ENCODE assay signal across 1 cellular context in genomic region chr15:44728576-44729393, GRCh38.
A peak's percentile ranks its signal among the peaks of the same experiment; 100 is the strongest.
TF ChIP-seq lines count a peak whose summit lies in the region.

No MANE protein-coding gene starts in this region.

TF ChIP-seq in HEK293, 187 proteins besides CTCF, POLR2A, EP300 and RAD21 (continued from another document and continues in another):
- TF ChIP-seq PRDM4 (tag by site-specific recombination; IDR thresholded peaks at IDR 0.05) (no peak), ZNF701 (tag by site-specific recombination; IDR thresholded peaks at IDR 0.05) (no peak), ZNF341 (tag by site-specific recombination; IDR thresholded peaks at IDR 0.05; ENCODE audit: low read depth) (peak; percentile 88), YY2 (tag by site-specific recombination; IDR thresholded peaks at IDR 0.05) (no peak), HIC1 (tag by site-specific recombination; IDR thresholded peaks at IDR 0.05) (0 out of 2 replicates have a peak, but pooled peaks have one; percentile 9), ZXDB (tag by site-specific recombination; IDR thresholded peaks at IDR 0.05) (no peak), SETDB1 (IDR thresholded peaks at IDR 0.05; ENCODE audit: insufficient read length, low read length) (no peak), ZNF121 (tag by site-specific recombination; IDR thresholded peaks at IDR 0.05) (no peak), KLF1 (tag by site-specific recombination; IDR thresholded peaks at IDR 0.05) (peak; percentile 41; the same call in 1 of the 2 replicates), OVOL3 (tag by site-specific recombination; IDR thresholded peaks at IDR 0.05) (no peak), TRIM28 (IDR thresholded peaks at IDR 0.05; ENCODE audit: borderline replicate concordance, low read length) (peak; percentile 15; the same call in 1 of the 2 replicates), ZNF112 (tag by site-specific recombination; IDR thresholded peaks at IDR 0.05) (no peak), ZSCAN4 (tag by site-specific recombination; IDR thresholded peaks at IDR 0.05) (no peak; the same call in 1 of the 2 replicates), ZNF704 (tag by site-specific recombination; IDR thresholded peaks at IDR 0.05) (no peak), BCL6B (tag by site-specific recombination; IDR thresholded peaks at IDR 0.05) (no peak), ZNF223 (tag by site-specific recombination; IDR thresholded peaks at IDR 0.05) (no peak), YY1 (tag by site-specific recombination; IDR thresholded peaks at IDR 0.05) (no peak; the same call in 1 of the 2 replicates), KLF8 (tag by site-specific recombination; IDR thresholded peaks at IDR 0.05) (peak; percentile 42; the same call in 1 of the 2 replicates), ZNF624 (tag by site-specific recombination; IDR thresholded peaks at IDR 0.05) (no peak), ELK4 (IDR thresholded peaks at IDR 0.05; ENCODE audit: borderline replicate concordance, low read depth, low read length) (no peak), ZNF280C (tag by site-specific recombination; IDR thresholded peaks at IDR 0.05) (no peak), ZNF664 (tag by site-specific recombination; IDR thresholded peaks at IDR 0.05) (no peak), KLF10 (tag by site-specific recombination; IDR thresholded peaks at IDR 0.05) (peak; percentile 73; the same call in 1 of the 2 replicates), AEBP2 (tag by site-specific recombination; IDR thresholded peaks at IDR 0.05; ENCODE audit: borderline replicate concordance) (no peak), ZNF521 (tag by site-specific recombination; IDR thresholded peaks at IDR 0.05) (no peak), ZBTB26 (tag by site-specific recombination; optimal IDR thresholded peaks at IDR 0.05) (peak; percentile 43), PBX3 (CRISPR knock-in tag; IDR thresholded peaks at IDR 0.05) (no peak), ZNF645 (tag by site-specific recombination; IDR thresholded peaks at IDR 0.05) (no peak), ZNF280D (tag by site-specific recombination; IDR thresholded peaks at IDR 0.05) (no peak), ZNF792 (tag by site-specific recombination; IDR thresholded peaks at IDR 0.05) (no peak), ZNF157 (tag by site-specific recombination; IDR thresholded peaks at IDR 0.05) (no peak), ZNF610 (tag by site-specific recombination; IDR thresholded peaks at IDR 0.05; ENCODE audit: borderline replicate concordance) (no peak), KLF7 (tag by site-specific recombination; IDR thresholded peaks at IDR 0.05; ENCODE audit: borderline replicate concordance) (no peak), ZNF571 (tag by site-specific recombination; IDR thresholded peaks at IDR 0.05) (no peak), ZNF324 (tag by site-specific recombination; IDR thresholded peaks at IDR 0.05) (0 out of 2 replicates have a peak, but pooled peaks have one; percentile 20), ZNF473 (tag by site-specific recombination; IDR thresholded peaks at IDR 0.05) (no peak), ZNF132 (tag by site-specific recombination; IDR thresholded peaks at IDR 0.05; ENCODE audit: borderline replicate concordance) (no peak), ZSCAN16 (tag by site-specific recombination; IDR thresholded peaks at IDR 0.05) (no peak), ZBTB17 (tag by site-specific recombination; IDR thresholded peaks at IDR 0.05) (0 out of 2 replicates have a peak, but pooled peaks have one; percentile 96), ZNF707 (tag by site-specific recombination; IDR thresholded peaks at IDR 0.05) (no peak)
